Comparison of ENCODE assay signal across 8 cellular contexts in the genomic region with DNA sequence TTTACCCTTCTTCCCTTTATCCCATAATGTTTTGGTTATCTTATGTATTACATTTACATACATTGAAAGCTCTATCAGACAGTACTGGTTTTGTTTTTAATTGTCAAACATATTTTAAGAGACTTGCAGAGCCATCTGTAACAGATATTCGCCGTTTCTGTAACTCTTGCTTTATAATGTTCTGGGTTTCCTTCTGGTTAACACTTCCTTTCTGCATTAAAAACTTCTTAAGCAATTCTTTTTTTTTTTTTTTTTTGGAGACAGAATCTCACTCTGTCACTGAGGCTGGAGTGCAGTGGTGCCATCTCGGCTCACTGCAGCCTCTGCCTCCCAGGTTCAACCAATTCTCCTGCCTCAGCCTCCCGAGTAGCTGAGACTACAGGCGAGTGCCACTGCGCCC. TPM values are rescaled to one million over a fixed set of nuclear protein-coding genes. Genes with fewer than 3 reads are reported as not detected.
DNase-seq lines count a peak whose midpoint lies in the region; ATAC-seq and TF ChIP-seq lines count a peak whose summit lies in the region.
"Not testable (repeated sequence)": the region's sequence is repeated elsewhere in the genome, so short reads cannot be mapped to it uniquely, and the experiment has no call there.

No MANE protein-coding gene starts in this region.

- DNase-seq in CD4-positive, alpha-beta memory T cell; activated CD4-positive, alpha-beta memory T cell treated with anti-CD3 and anti-CD28 coated beads for 36 hours; activated T-helper 1 cell treated with anti-CD3 and anti-CD28 coated beads, Interleukin-12 subunit alpha, Interleukin-12 subunit beta, Interleukin-2, Interleukin-4 antibody, amounts not matched to agents 30 ng/mL and 10 ng/mL and 1 ng/mL, durations not matched to agents 14 hours and 24 hours and 36 hours (ENCODE audit: low spot score); activated naive CD8-positive, alpha-beta T cell treated with anti-CD3 and anti-CD28 coated beads, Interleukin-2, amount 10 ng/mL, durations not matched to agents 7 days and 5 days; stimulated activated naive CD8-positive, alpha-beta T cell treated with anti-CD3 and anti-CD28 coated beads, Interleukin-15, amount 100 ng/mL, for 72 hours: not testable (repeated sequence)
- DNase-seq in naive thymus-derived CD8-positive, alpha-beta T cell: peak in 2 of 10 donors; percentile 16 to 29

- H3K9me2 ChIP-seq in Loucy (replicated peaks; ENCODE audit: low read depth, low read length): not testable (repeated sequence)

- not testable (repeated sequence) for H3K9me3 ChIP-seq in CD4-positive, alpha-beta memory T cell (ENCODE audit: control insufficient read depth in 1 of 2, low read length in 2 of 2); Loucy (ENCODE audit: insufficient read depth, low read depth, low read length)

- peak overlapping the region in 6 of 7 donors; percentile 12 to 76 (median 46) for H3K27ac Mint-ChIP-seq in CD4-positive, alpha-beta memory T cell
- peak overlapping the region; percentile 85 for H3K27ac Mint-ChIP-seq in T-helper 1 cell treated with Interleukin-12 subunit alpha and Interleukin-12 subunit beta and Interleukin-4 antibody, amounts not matched to agents 30 μg/mL and 1 μg/mL, for 36 hours
- peak overlapping the region; percentile 32 for H3K27ac Mint-ChIP-seq in activated CD4-positive, alpha-beta memory T cell treated with anti-CD3 and anti-CD28 coated beads for 36 hours
- peak overlapping the region; percentile 8 for H3K27ac Mint-ChIP-seq in activated T-helper 1 cell treated with anti-CD3 and anti-CD28 coated beads, Interleukin-12 subunit alpha, Interleukin-12 subunit beta, Interleukin-2, Interleukin-4 antibody, amounts not matched to agents 30 ng/mL and 10 ng/mL and 1 ng/mL, durations not matched to agents 14 hours and 24 hours and 36 hours
- peak overlapping the region; percentile 35 for H3K27ac Mint-ChIP-seq in activated naive CD8-positive, alpha-beta T cell treated with anti-CD3 and anti-CD28 coated beads, Interleukin-2, amount 10 ng/mL, durations not matched to agents 7 days and 5 days
- peak overlapping the region; percentile 5 to 88 (median 82) for H3K27ac Mint-ChIP-seq in naive thymus-derived CD8-positive, alpha-beta T cell
- H3K27ac Mint-ChIP-seq in stimulated activated naive CD8-positive, alpha-beta T cell treated with anti-CD3 and anti-CD28 coated beads, Interleukin-15, amount 100 ng/mL, for 72 hours: not testable (repeated sequence)

- POLR2A ChIA-PET in CD4-positive, alpha-beta memory T cell (lab: Charles Lee; ENCODE audit: partially characterized antibody): interaction anchor here (0.9 to 2.0 kb wide), 2 partner anchors 10 to 113 kb away, joined by 3 to 6 read pairs; a partner anchor contains a TSS
- POLR2A ChIA-PET in activated CD4-positive, alpha-beta memory T cell treated with anti-CD3 and anti-CD28 coated beads for 36 hours (lab: Charles Lee): not testable (repeated sequence)
- POLR2A ChIA-PET in activated naive CD8-positive, alpha-beta T cell treated with anti-CD3 and anti-CD28 coated beads, Interleukin-2, amount 10 ng/mL, durations not matched to agents 7 days and 5 days (lab: Charles Lee): interaction anchor here (2.2 kb wide), 1 partner anchor 10 kb away, joined by 8 read pairs; a partner anchor contains a TSS
- POLR2A ChIA-PET in naive thymus-derived CD8-positive, alpha-beta T cell (lab: Charles Lee): interaction anchor here (0.7 to 1.8 kb wide), 3 partner anchors 10 to 296 kb away, joined by 3 to 7 read pairs (median 6); a partner anchor contains a TSS

- H3K9ac ChIP-seq in Loucy (ENCODE audit: low read depth, low read length, poor library complexity, severe bottlenecking): not testable (repeated sequence)

- not testable (repeated sequence) for H3K9me3 Mint-ChIP-seq in CD4-positive, alpha-beta memory T cell; T-helper 1 cell treated with Interleukin-12 subunit alpha and Interleukin-12 subunit beta and Interleukin-4 antibody, amounts not matched to agents 30 μg/mL and 1 μg/mL, for 36 hours; activated CD4-positive, alpha-beta memory T cell treated with anti-CD3 and anti-CD28 coated beads for 36 hours; activated T-helper 1 cell treated with anti-CD3 and anti-CD28 coated beads, Interleukin-12 subunit alpha, Interleukin-12 subunit beta, Interleukin-2, Interleukin-4 antibody, amounts not matched to agents 30 ng/mL and 10 ng/mL and 1 ng/mL, durations not matched to agents 14 hours and 24 hours and 36 hours; activated naive CD8-positive, alpha-beta T cell treated with anti-CD3 and anti-CD28 coated beads, Interleukin-2, amount 10 ng/mL, durations not matched to agents 7 days and 5 days; naive thymus-derived CD8-positive, alpha-beta T cell; stimulated activated naive CD8-positive, alpha-beta T cell treated with anti-CD3 and anti-CD28 coated beads, Interleukin-15, amount 100 ng/mL, for 72 hours

- peaks cover 97% of the 10 kb centered on the region for H4K20me1 ChIP-seq in Loucy (ENCODE audit: insufficient read depth, low read length, poor library complexity, severe bottlenecking)

- not testable (repeated sequence) for H3K27me3 Mint-ChIP-seq in CD4-positive, alpha-beta memory T cell; T-helper 1 cell treated with Interleukin-12 subunit alpha and Interleukin-12 subunit beta and Interleukin-4 antibody, amounts not matched to agents 30 μg/mL and 1 μg/mL, for 36 hours (ENCODE audit: low read depth); activated CD4-positive, alpha-beta memory T cell treated with anti-CD3 and anti-CD28 coated beads for 36 hours; activated T-helper 1 cell treated with anti-CD3 and anti-CD28 coated beads, Interleukin-12 subunit alpha, Interleukin-12 subunit beta, Interleukin-2, Interleukin-4 antibody, amounts not matched to agents 30 ng/mL and 10 ng/mL and 1 ng/mL, durations not matched to agents 14 hours and 24 hours and 36 hours (ENCODE audit: insufficient read depth); activated naive CD8-positive, alpha-beta T cell treated with anti-CD3 and anti-CD28 coated beads, Interleukin-2, amount 10 ng/mL, durations not matched to agents 7 days and 5 days; naive thymus-derived CD8-positive, alpha-beta T cell; stimulated activated naive CD8-positive, alpha-beta T cell treated with anti-CD3 and anti-CD28 coated beads, Interleukin-15, amount 100 ng/mL, for 72 hours

- peak overlapping the region; percentile 58 for H3K4me2 ChIP-seq in Loucy (ENCODE audit: low read depth, low read length, poor library complexity, severe bottlenecking)

- H3K27ac ChIP-seq in CD4-positive, alpha-beta memory T cell (ENCODE audit: low read depth, low read length): not testable (repeated sequence)

- H3F3A ChIP-seq in Loucy (ENCODE audit: low read depth): not testable (repeated sequence)

- H3K4me1 Mint-ChIP-seq in CD4-positive, alpha-beta memory T cell: peaks cover 49 to 97% (median 72%) of the 10 kb centered on the region in 4 donors
- H3K4me1 Mint-ChIP-seq in T-helper 1 cell treated with Interleukin-12 subunit alpha and Interleukin-12 subunit beta and Interleukin-4 antibody, amounts not matched to agents 30 μg/mL and 1 μg/mL, for 36 hours (ENCODE audit: low read depth): peaks cover 19% of the 10 kb centered on the region
- H3K4me1 Mint-ChIP-seq in activated CD4-positive, alpha-beta memory T cell treated with anti-CD3 and anti-CD28 coated beads for 36 hours (ENCODE audit: low read depth): peaks cover 65% of the 10 kb centered on the region
- peaks cover 23% of the 10 kb centered on the region for H3K4me1 Mint-ChIP-seq in activated T-helper 1 cell treated with anti-CD3 and anti-CD28 coated beads, Interleukin-12 subunit alpha, Interleukin-12 subunit beta, Interleukin-2, Interleukin-4 antibody, amounts not matched to agents 30 ng/mL and 10 ng/mL and 1 ng/mL, durations not matched to agents 14 hours and 24 hours and 36 hours (ENCODE audit: low read depth)
- peaks cover 27% of the 10 kb centered on the region for H3K4me1 Mint-ChIP-seq in activated naive CD8-positive, alpha-beta T cell treated with anti-CD3 and anti-CD28 coated beads, Interleukin-2, amount 10 ng/mL, durations not matched to agents 7 days and 5 days
- H3K4me1 Mint-ChIP-seq in naive thymus-derived CD8-positive, alpha-beta T cell: peaks cover 27 to 94% (median 81%) of the 10 kb centered on the region in 4 donors
- peaks cover 87% of the 10 kb centered on the region for H3K4me1 Mint-ChIP-seq in stimulated activated naive CD8-positive, alpha-beta T cell treated with anti-CD3 and anti-CD28 coated beads, Interleukin-15, amount 100 ng/mL, for 72 hours

- not testable (repeated sequence) for H3K4me3 ChIP-seq in CD4-positive, alpha-beta memory T cell (ENCODE audit: low read length in 2 of 2)
- H3K4me3 ChIP-seq in Loucy (ENCODE audit: low read length, poor library complexity, severe bottlenecking): peak overlapping the region; percentile 62

- H2AFZ ChIP-seq in Loucy (ENCODE audit: low read length): not testable (repeated sequence)

- peaks cover 6 to 35% of the 10 kb centered on the region in 2 donors for H3K36me3 Mint-ChIP-seq in CD4-positive, alpha-beta memory T cell
- not testable (repeated sequence) for H3K36me3 Mint-ChIP-seq in T-helper 1 cell treated with Interleukin-12 subunit alpha and Interleukin-12 subunit beta and Interleukin-4 antibody, amounts not matched to agents 30 μg/mL and 1 μg/mL, for 36 hours (ENCODE audit: low read depth); activated CD4-positive, alpha-beta memory T cell treated with anti-CD3 and anti-CD28 coated beads for 36 hours; activated T-helper 1 cell treated with anti-CD3 and anti-CD28 coated beads, Interleukin-12 subunit alpha, Interleukin-12 subunit beta, Interleukin-2, Interleukin-4 antibody, amounts not matched to agents 30 ng/mL and 10 ng/mL and 1 ng/mL, durations not matched to agents 14 hours and 24 hours and 36 hours (ENCODE audit: low read depth)
- peaks cover 23% of the 10 kb centered on the region for H3K36me3 Mint-ChIP-seq in activated naive CD8-positive, alpha-beta T cell treated with anti-CD3 and anti-CD28 coated beads, Interleukin-2, amount 10 ng/mL, durations not matched to agents 7 days and 5 days
- peaks cover 0 to 36% (median 2%) of the 10 kb centered on the region in 3 donors for H3K36me3 Mint-ChIP-seq in naive thymus-derived CD8-positive, alpha-beta T cell

- not testable (repeated sequence) for H3K27me3 ChIP-seq in CD4-positive, alpha-beta memory T cell (ENCODE audit: insufficient read depth, low read length); Loucy (ENCODE audit: insufficient read depth, low read length, poor library complexity, severe bottlenecking)

- peak overlapping the region in 7 of 8 donors; percentile 11 to 81 (median 67) for H3K4me3 Mint-ChIP-seq in CD4-positive, alpha-beta memory T cell
- H3K4me3 Mint-ChIP-seq in T-helper 1 cell treated with Interleukin-12 subunit alpha and Interleukin-12 subunit beta and Interleukin-4 antibody, amounts not matched to agents 30 μg/mL and 1 μg/mL, for 36 hours: peak overlapping the region; percentile 60
- H3K4me3 Mint-ChIP-seq in activated CD4-positive, alpha-beta memory T cell treated with anti-CD3 and anti-CD28 coated beads for 36 hours: not testable (repeated sequence)
- peak overlapping the region; percentile 11 for H3K4me3 Mint-ChIP-seq in activated T-helper 1 cell treated with anti-CD3 and anti-CD28 coated beads, Interleukin-12 subunit alpha, Interleukin-12 subunit beta, Interleukin-2, Interleukin-4 antibody, amounts not matched to agents 30 ng/mL and 10 ng/mL and 1 ng/mL, durations not matched to agents 14 hours and 24 hours and 36 hours
- peak overlapping the region; percentile 73 for H3K4me3 Mint-ChIP-seq in activated naive CD8-positive, alpha-beta T cell treated with anti-CD3 and anti-CD28 coated beads, Interleukin-2, amount 10 ng/mL, durations not matched to agents 7 days and 5 days
- peak overlapping the region; percentile 64 to 84 (median 74) for H3K4me3 Mint-ChIP-seq in naive thymus-derived CD8-positive, alpha-beta T cell
- peak overlapping the region; percentile 35 to 44 for H3K4me3 Mint-ChIP-seq in stimulated activated naive CD8-positive, alpha-beta T cell treated with anti-CD3 and anti-CD28 coated beads, Interleukin-15, amount 100 ng/mL, for 72 hours

- peak; percentile 30 for ATAC-seq in activated naive CD8-positive, alpha-beta T cell treated with anti-CD3 and anti-CD28 coated beads, Interleukin-2, amount 10 ng/mL, durations not matched to agents 7 days and 5 days (ENCODE audit: low read depth)
- peak; percentile 43 to 70 for ATAC-seq in naive thymus-derived CD8-positive, alpha-beta T cell
- not testable (repeated sequence) for ATAC-seq in stimulated activated naive CD8-positive, alpha-beta T cell treated with anti-CD3 and anti-CD28 coated beads, Interleukin-15, amount 100 ng/mL, for 72 hours

- H3K79me2 ChIP-seq in Loucy (ENCODE audit: insufficient read depth, low read length): peaks cover 100% of the 10 kb centered on the region

- TF ChIP-seq CTCF in Loucy (conservative IDR thresholded peaks at IDR 0.05; ENCODE audit: low read length): not testable (repeated sequence)

- not testable (repeated sequence) for H3K36me3 ChIP-seq in CD4-positive, alpha-beta memory T cell (ENCODE audit: insufficient read depth, low read length)
- peaks cover 12% of the 10 kb centered on the region; the same call in 1 of the 2 replicates for H3K36me3 ChIP-seq in Loucy (ENCODE audit: insufficient read depth, low read length)

- H3K4me1 ChIP-seq in CD4-positive, alpha-beta memory T cell (ENCODE audit: insufficient read depth, low read length): peaks cover 95% of the 10 kb centered on the region
- H3K4me1 ChIP-seq in Loucy (ENCODE audit: insufficient read depth, low read length, poor library complexity, severe bottlenecking): peaks cover 43% of the 10 kb centered on the region

- CTCF ChIA-PET in CD4-positive, alpha-beta memory T cell (lab: Charles Lee; ENCODE audit: partially characterized antibody): interaction anchor here (7.7 kb wide), 1 partner anchor 24 kb away, joined by 48 read pairs; a partner anchor contains a TSS
- CTCF ChIA-PET in activated CD4-positive, alpha-beta memory T cell treated with anti-CD3 and anti-CD28 coated beads for 36 hours (lab: Charles Lee): interaction anchor here (1.0 kb wide), 1 partner anchor 14 kb away, joined by 3 read pairs; no protein-coding TSS in a partner anchor

- intact Hi-C loops in CD4-positive, alpha-beta memory T cell (cut with micrococcal nuclease); activated CD4-positive, alpha-beta memory T cell treated with anti-CD3 and anti-CD28 coated beads for 36 hours (cut with micrococcal nuclease); activated T-helper 1 cell treated with anti-CD3 and anti-CD28 coated beads, Interleukin-12 subunit alpha, Interleukin-12 subunit beta, Interleukin-2, Interleukin-4 antibody, amounts not matched to agents 30 ng/mL and 10 ng/mL and 1 ng/mL, durations not matched to agents 14 hours and 24 hours and 36 hours (cut with micrococcal nuclease): not testable (repeated sequence)

RNA-seq across cellular contexts. Expression of a gene that starts 10.4 kb away (rescaled TPM):
- total RNA-seq in CD4-positive, alpha-beta memory T cell: 100 to 1,000 TPM; 282 to 287 TPM
- 100 to 1,000 TPM; 180 to 181 TPM for polyA plus RNA-seq in CD4-positive, alpha-beta memory T cell
- 100 to 1,000 TPM; 191 to 192 TPM for total RNA-seq in activated CD4-positive, alpha-beta memory T cell treated with anti-CD3 and anti-CD28 coated beads for 36 hours
- 156 and 169 TPM in 2 replicates for total RNA-seq in activated T-helper 1 cell treated with anti-CD3 and anti-CD28 coated beads, Interleukin-12 subunit alpha, Interleukin-12 subunit beta, Interleukin-2, Interleukin-4 antibody, amounts not matched to agents 30 ng/mL and 10 ng/mL and 1 ng/mL, durations not matched to agents 14 hours and 24 hours and 36 hours
- 100 to 1,000 TPM; 228 to 248 TPM for total RNA-seq in activated naive CD8-positive, alpha-beta T cell treated with anti-CD3 and anti-CD28 coated beads, Interleukin-2, amount 10 ng/mL, durations not matched to agents 7 days and 5 days
- total RNA-seq in naive thymus-derived CD8-positive, alpha-beta T cell: 100 to 1,000 TPM; 270 to 298 TPM
- polyA plus RNA-seq in naive thymus-derived CD8-positive, alpha-beta T cell: 100 to 1,000 TPM; 115 to 161 (median 115) TPM

RNA-seq across cellular contexts. Expression of a gene that starts 21.8 kb away (rescaled TPM):
- 1 to 10 TPM; 8.0 to 9.7 TPM for total RNA-seq in CD4-positive, alpha-beta memory T cell
- polyA plus RNA-seq in CD4-positive, alpha-beta memory T cell: 10 to 100 TPM in 1 of 2 donors, 1 to 10 TPM in 1; 9.7 to 10.4 TPM
- total RNA-seq in activated CD4-positive, alpha-beta memory T cell treated with anti-CD3 and anti-CD28 coated beads for 36 hours: 1 to 10 TPM; 6.8 to 7.3 TPM
- total RNA-seq in activated T-helper 1 cell treated with anti-CD3 and anti-CD28 coated beads, Interleukin-12 subunit alpha, Interleukin-12 subunit beta, Interleukin-2, Interleukin-4 antibody, amounts not matched to agents 30 ng/mL and 10 ng/mL and 1 ng/mL, durations not matched to agents 14 hours and 24 hours and 36 hours: 6.4 and 7.4 TPM in 2 replicates
- 1 to 10 TPM; 5.7 to 8.0 TPM for total RNA-seq in activated naive CD8-positive, alpha-beta T cell treated with anti-CD3 and anti-CD28 coated beads, Interleukin-2, amount 10 ng/mL, durations not matched to agents 7 days and 5 days
- total RNA-seq in naive thymus-derived CD8-positive, alpha-beta T cell: 1 to 10 TPM; 4.3 to 5.1 TPM
- 1 to 10 TPM; 4.3 to 5.4 (median 4.9) TPM for polyA plus RNA-seq in naive thymus-derived CD8-positive, alpha-beta T cell

RNA-seq across cellular contexts. Expression of a gene that starts 60.0 kb away (rescaled TPM):
- 10 to 100 TPM; 29.6 to 31.6 TPM for total RNA-seq in CD4-positive, alpha-beta memory T cell
- 10 to 100 TPM; 10.0 to 10.5 TPM for polyA plus RNA-seq in CD4-positive, alpha-beta memory T cell
- 10 to 100 TPM; 14.6 to 15.1 TPM for total RNA-seq in activated CD4-positive, alpha-beta memory T cell treated with anti-CD3 and anti-CD28 coated beads for 36 hours
- 20.1 and 20.6 TPM in 2 replicates for total RNA-seq in activated T-helper 1 cell treated with anti-CD3 and anti-CD28 coated beads, Interleukin-12 subunit alpha, Interleukin-12 subunit beta, Interleukin-2, Interleukin-4 antibody, amounts not matched to agents 30 ng/mL and 10 ng/mL and 1 ng/mL, durations not matched to agents 14 hours and 24 hours and 36 hours
- 10 to 100 TPM; 27.8 to 28.3 TPM for total RNA-seq in activated naive CD8-positive, alpha-beta T cell treated with anti-CD3 and anti-CD28 coated beads, Interleukin-2, amount 10 ng/mL, durations not matched to agents 7 days and 5 days
- total RNA-seq in naive thymus-derived CD8-positive, alpha-beta T cell: 10 to 100 TPM; 34.2 to 35.6 TPM
- 1 to 10 TPM; 4.8 to 8.5 (median 7.5) TPM for polyA plus RNA-seq in naive thymus-derived CD8-positive, alpha-beta T cell
